ENCODE assay signal across 28 cellular contexts in genomic region chr15:80028937-80029336, GRCh38. TPM values are rescaled to one million over a fixed set of nuclear protein-coding genes. Genes with fewer than 3 reads are reported as not detected.
"Had no signal": no experiment of that assay in that cellular context is flagged by ENCODE, and none has a peak within 500 bp of the region (broad histone marks: within the 10 kb centered on the region; RNA-seq: fewer than 3 reads in every experiment).

No MANE protein-coding gene starts in this region.

- H3K4me3 ChIP-seq: ascending aorta, breast epithelium, cardiac muscle cell, colonic mucosa, esophagus squamous epithelium, gastroesophageal sphincter, heart right ventricle had no signal

- H3K27ac Mint-ChIP-seq: activated CD4-positive, alpha-beta memory T cell treated with anti-CD3 and anti-CD28 coated beads, Interleukin-2, amount 10 ng/mL, durations not matched to agents 7 days and 5 days; activated CD4-positive, alpha-beta T cell treated with anti-CD3 and anti-CD28 coated beads, Interleukin-2, amount 10 ng/mL, durations not matched to agents 7 days and 5 days; activated naive CD4-positive, alpha-beta T cell treated with anti-CD3 and anti-CD28 coated beads for 36 hours; activated naive CD4-positive, alpha-beta T cell treated with anti-CD3 and anti-CD28 coated beads, Interleukin-2, amount 50 U/mL, for 24 hours; activated naive CD8-positive, alpha-beta T cell treated with anti-CD3 and anti-CD28 coated beads, Interleukin-2, amount 10 ng/mL, durations not matched to agents 7 days and 5 days; activated T-helper 17 cell treated with anti-CD3 and anti-CD28 coated beads, Interleukin-2, amount 50 U/mL, for 72 hours; brain had no signal

- H3K27ac ChIP-seq: ascending aorta, breast epithelium, cardiac muscle cell, colonic mucosa, epithelial cell of prostate, esophagus squamous epithelium, gastroesophageal sphincter, heart right ventricle had no signal

- H3K27me3 ChIP-seq: ascending aorta, breast epithelium, cardiac muscle cell, colonic mucosa, esophagus squamous epithelium, gastroesophageal sphincter, heart right ventricle had no signal

- H3K4me1 ChIP-seq: ascending aorta, breast epithelium, colonic mucosa had no signal

- DNase-seq: activated CD4-positive, alpha-beta memory T cell treated with anti-CD3 and anti-CD28 coated beads, Interleukin-2, amount 10 ng/mL, durations not matched to agents 7 days and 5 days; activated CD4-positive, alpha-beta T cell treated with anti-CD3 and anti-CD28 coated beads for 1 hour; activated CD4-positive, alpha-beta T cell treated with anti-CD3 and anti-CD28 coated beads for 4 hours; activated CD4-positive, alpha-beta T cell treated with anti-CD3 and anti-CD28 coated beads, Interleukin-2, amount 10 ng/mL, durations not matched to agents 7 days and 5 days; activated CD4-positive, alpha-beta T cell treated with anti-CD3 and anti-CD28 coated beads, Interleukin-2, amount 50 U/mL, for 4 hours; activated effector memory CD4-positive, alpha-beta T cell treated with anti-CD3 and anti-CD28 coated beads, Interleukin-2, amount 50 U/mL, for 16 hours; activated naive CD4-positive, alpha-beta T cell treated with anti-CD3 and anti-CD28 coated beads for 36 hours; activated naive CD8-positive, alpha-beta T cell treated with anti-CD3 and anti-CD28 coated beads, Interleukin-2, amount 10 ng/mL, durations not matched to agents 7 days and 5 days; activated T-cell treated with anti-CD3 and anti-CD28 coated beads, Interleukin-2, amount 50 U/mL, for 4 hours; central memory CD4-positive, alpha-beta T cell; cerebellar nuclear complex; colonic mucosa; effector CD8-positive, alpha-beta T cell; esophagus squamous epithelium; foreskin melanocyte; heart right ventricle; T-helper 2 cell had no signal

- H3K27me3 Mint-ChIP-seq: activated CD4-positive, alpha-beta memory T cell treated with anti-CD3 and anti-CD28 coated beads, Interleukin-2, amount 10 ng/mL, durations not matched to agents 7 days and 5 days; activated CD4-positive, alpha-beta T cell treated with anti-CD3 and anti-CD28 coated beads, Interleukin-2, amount 10 ng/mL, durations not matched to agents 7 days and 5 days; activated naive CD4-positive, alpha-beta T cell treated with anti-CD3 and anti-CD28 coated beads, Interleukin-2, amount 50 U/mL, for 24 hours; activated naive CD8-positive, alpha-beta T cell treated with anti-CD3 and anti-CD28 coated beads, Interleukin-2, amount 10 ng/mL, durations not matched to agents 7 days and 5 days; activated T-helper 17 cell treated with anti-CD3 and anti-CD28 coated beads, Interleukin-2, amount 50 U/mL, for 72 hours had no signal

- ATAC-seq: activated T-cell treated with anti-CD3 and anti-CD28 coated beads, Interleukin-2, amount 50 U/mL, for 4 hours; activated T-helper 17 cell treated with anti-CD3 and anti-CD28 coated beads, Interleukin-2, amount 50 U/mL, for 72 hours; gastroesophageal sphincter; heart right ventricle had no signal

- H3K9me3 Mint-ChIP-seq: activated CD4-positive, alpha-beta memory T cell treated with anti-CD3 and anti-CD28 coated beads, Interleukin-2, amount 10 ng/mL, durations not matched to agents 7 days and 5 days; activated naive CD4-positive, alpha-beta T cell treated with anti-CD3 and anti-CD28 coated beads for 36 hours; activated naive CD4-positive, alpha-beta T cell treated with anti-CD3 and anti-CD28 coated beads, Interleukin-2, amount 50 U/mL, for 24 hours; activated naive CD8-positive, alpha-beta T cell treated with anti-CD3 and anti-CD28 coated beads, Interleukin-2, amount 10 ng/mL, durations not matched to agents 7 days and 5 days; activated T-cell treated with anti-CD3 and anti-CD28 coated beads, Interleukin-2, amount 50 U/mL, for 4 hours; activated T-helper 17 cell treated with anti-CD3 and anti-CD28 coated beads, Interleukin-2, amount 50 U/mL, for 72 hours had no signal

- H3K36me3 ChIP-seq: ascending aorta, breast epithelium, cardiac muscle cell, colonic mucosa, esophagus squamous epithelium, gastroesophageal sphincter, heart right ventricle had no signal

- H3K36me3 Mint-ChIP-seq: activated naive CD4-positive, alpha-beta T cell treated with anti-CD3 and anti-CD28 coated beads, Interleukin-2, amount 50 U/mL, for 24 hours; activated naive CD8-positive, alpha-beta T cell treated with anti-CD3 and anti-CD28 coated beads, Interleukin-2, amount 10 ng/mL, durations not matched to agents 7 days and 5 days; brain had no signal

- H3K9me3 ChIP-seq: ascending aorta, breast epithelium, colonic mucosa, esophagus squamous epithelium, gastroesophageal sphincter, heart right ventricle had no signal

- H3K4me3 Mint-ChIP-seq: activated CD4-positive, alpha-beta memory T cell treated with anti-CD3 and anti-CD28 coated beads, Interleukin-2, amount 10 ng/mL, durations not matched to agents 7 days and 5 days; activated CD4-positive, alpha-beta T cell treated with anti-CD3 and anti-CD28 coated beads, Interleukin-2, amount 10 ng/mL, durations not matched to agents 7 days and 5 days; activated naive CD4-positive, alpha-beta T cell treated with anti-CD3 and anti-CD28 coated beads for 36 hours; activated naive CD4-positive, alpha-beta T cell treated with anti-CD3 and anti-CD28 coated beads, Interleukin-2, amount 50 U/mL, for 24 hours; activated naive CD8-positive, alpha-beta T cell treated with anti-CD3 and anti-CD28 coated beads, Interleukin-2, amount 10 ng/mL, durations not matched to agents 7 days and 5 days; activated T-cell treated with anti-CD3 and anti-CD28 coated beads, Interleukin-2, amount 50 U/mL, for 4 hours; activated T-helper 17 cell treated with anti-CD3 and anti-CD28 coated beads, Interleukin-2, amount 50 U/mL, for 72 hours; brain had no signal

RNA-seq across cellular contexts. Expression of gene BCL2A1, which starts 57.9 kb away (rescaled TPM):
- total RNA-seq: ascending aorta, cardiac muscle cell, endothelial cell of umbilical vein, fibroblast of villous mesenchyme, glomerular endothelial cell had no signal
- polyA plus RNA-seq: endothelial cell of umbilical vein had no signal
